In genomic region chr7:2613926-2614613, GRCh38 we compare ENCODE assay signal across 9 cellular contexts. TPM values are rescaled to one million over a fixed set of nuclear protein-coding genes. Genes with fewer than 3 reads are reported as not detected.
DNase-seq lines count a peak whose midpoint lies in the region; ATAC-seq and TF ChIP-seq lines count a peak whose summit lies in the region.
"Had no signal": no experiment of that assay in that cellular context is flagged by ENCODE, and none has a peak within 500 bp of the region (broad histone marks: within the 10 kb centered on the region; RNA-seq: fewer than 3 reads in every experiment).

No MANE protein-coding gene starts in this region.

- ATAC-seq in GM21423 (IDR thresholded peaks at IDR 0.05; ENCODE audit: unreplicated experiment): no peak

- peaks cover 1% of the 10 kb centered on the region for H3K4me1 Mint-ChIP-seq in activated naive CD8-positive, alpha-beta T cell treated with anti-CD3 and anti-CD28 coated beads for 36 hours
- H3K4me1 Mint-ChIP-seq in glutamatergic neuron (ENCODE audit: low read depth, unreplicated experiment): peaks cover 29% of the 10 kb centered on the region

- TF ChIP-seq CTCF in glutamatergic neuron (IDR thresholded peaks at IDR 0.05; ENCODE audit: partially characterized antibody, unreplicated experiment): no peak

- H3K4me3 Mint-ChIP-seq in activated naive CD8-positive, alpha-beta T cell treated with anti-CD3 and anti-CD28 coated beads for 36 hours: no peak overlapping the region
- no peak overlapping the region for H3K4me3 Mint-ChIP-seq in glutamatergic neuron (ENCODE audit: unreplicated experiment)

- no peaks in the 10 kb centered on the region for H3K27me3 Mint-ChIP-seq in activated naive CD8-positive, alpha-beta T cell treated with anti-CD3 and anti-CD28 coated beads for 36 hours
- peaks cover 11% of the 10 kb centered on the region for H3K27me3 Mint-ChIP-seq in glutamatergic neuron (ENCODE audit: unreplicated experiment)

- no peaks in the 10 kb centered on the region for H3K9me3 Mint-ChIP-seq in activated naive CD8-positive, alpha-beta T cell treated with anti-CD3 and anti-CD28 coated beads for 36 hours
- H3K9me3 Mint-ChIP-seq in glutamatergic neuron (ENCODE audit: unreplicated experiment): peaks cover 13% of the 10 kb centered on the region

- no peaks in the 10 kb centered on the region for H3K36me3 Mint-ChIP-seq in activated naive CD8-positive, alpha-beta T cell treated with anti-CD3 and anti-CD28 coated beads for 36 hours
- H3K36me3 Mint-ChIP-seq in glutamatergic neuron (ENCODE audit: unreplicated experiment): no peaks in the 10 kb centered on the region

- no peak overlapping the region for H3K27ac Mint-ChIP-seq in activated naive CD8-positive, alpha-beta T cell treated with anti-CD3 and anti-CD28 coated beads for 36 hours
- H3K27ac Mint-ChIP-seq in glutamatergic neuron (ENCODE audit: unreplicated experiment): no peak overlapping the region

- DNase-seq in EH (ENCODE audit: low read depth) (peak; percentile 26), RPMI7951 (ENCODE audit: low read depth) (peak; percentile 42), glomerular visceral epithelial cell (ENCODE audit: extremely low spot score) (peak; percentile 25), renal cortical epithelial cell (ENCODE audit: low read depth) (peak; percentile 76), glutamatergic neuron (no peak), cerebellar cortex (ENCODE audit: low spot score) (no peak)
- no peak for DNase-seq in activated naive CD8-positive, alpha-beta T cell treated with anti-CD3 and anti-CD28 coated beads for 36 hours
- DNase-seq: NCI-H526 treated with DMSO at 0.1 percent for 48 hours had no signal

RNA-seq across cellular contexts. Expression of gene TTYH3, which starts 17.7 kb away (rescaled TPM):
- total RNA-seq in RPMI7951 (2014; rRNA removed; shearing (Covaris generic)): 20.5 and 34.9 TPM in 2 replicates
- total RNA-seq in renal cortical epithelial cell: 52.4 and 163 TPM in 2 replicates
- 10 to 100 TPM; 26.8 to 27.2 TPM for total RNA-seq in activated naive CD8-positive, alpha-beta T cell treated with anti-CD3 and anti-CD28 coated beads for 36 hours
- 324 TPM for total RNA-seq in glutamatergic neuron (ENCODE audit: unreplicated experiment)

RNA-seq across cellular contexts. Expression of gene IQCE, which starts 55.3 kb away (rescaled TPM):
- 10.1 and 14.8 TPM in 2 replicates for total RNA-seq in RPMI7951 (2014; rRNA removed; shearing (Covaris generic))
- total RNA-seq in renal cortical epithelial cell: 11.1 and 25.8 TPM in 2 replicates
- total RNA-seq in activated naive CD8-positive, alpha-beta T cell treated with anti-CD3 and anti-CD28 coated beads for 36 hours: 1 to 10 TPM; 5.4 to 6.1 TPM
- 12.0 TPM for total RNA-seq in glutamatergic neuron (ENCODE audit: unreplicated experiment)

RNA-seq across cellular contexts. Expression of gene BRAT1, which starts 58.7 kb away (rescaled TPM):
- 22.6 and 28.8 TPM in 2 replicates for total RNA-seq in RPMI7951 (2014; rRNA removed; shearing (Covaris generic))
- total RNA-seq in renal cortical epithelial cell (24.5 and 26.4 TPM in 2 replicates), glutamatergic neuron (ENCODE audit: unreplicated experiment) (30.5 TPM)
- total RNA-seq in activated naive CD8-positive, alpha-beta T cell treated with anti-CD3 and anti-CD28 coated beads for 36 hours: 10 to 100 TPM; 36.4 to 37.8 TPM

Comparison
In these comparisons a context has a peak if more than half of its experiments do, and no peak if none do; other contexts are left out.
1. DNase-seq: peak in EH (single experiment), RPMI7951 (single experiment), glomerular visceral epithelial cell (single experiment) and renal cortical epithelial cell (single experiment); none in activated naive CD8-positive, alpha-beta T cell treated with anti-CD3 and anti-CD28 coated beads for 36 hours (single experiment), glutamatergic neuron (single experiment) and cerebellar cortex (single experiment).